Comparison of ENCODE assay signal across 1 cellular context in the genomic region with DNA sequence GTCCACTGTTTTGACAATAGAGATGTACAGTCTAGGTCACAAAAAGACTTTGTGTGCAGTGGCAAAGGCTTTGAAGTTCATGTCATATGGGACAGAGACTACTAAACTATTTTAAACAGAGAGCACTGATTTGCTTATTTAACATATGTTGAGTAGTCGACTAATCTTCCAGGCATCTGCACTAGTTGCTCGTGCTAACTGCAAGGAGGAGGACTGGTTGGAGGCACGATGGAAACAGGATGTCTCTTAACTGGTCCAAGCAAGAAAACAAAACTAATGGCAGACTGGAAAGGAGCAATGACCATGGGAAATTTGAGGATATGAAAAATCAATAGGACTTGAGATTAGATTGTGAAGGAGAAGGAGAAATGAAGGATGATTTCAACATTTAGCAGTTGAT.
TF ChIP-seq lines count a peak whose summit lies in the region.

No MANE protein-coding gene starts in this region.

TF ChIP-seq in SK-N-SH, 30 proteins besides CTCF, POLR2A, EP300 and RAD21:
- TF ChIP-seq YY1 (IDR thresholded peaks at IDR 0.05; ENCODE audit: low read depth) (no peak), POLR2AphosphoS5 (IDR thresholded peaks at IDR 0.05; ENCODE audit: low read depth, low read length) (no peak), NFIC (IDR thresholded peaks at IDR 0.05; ENCODE audit: borderline replicate concordance) (no peak), NRF1 (IDR thresholded peaks at IDR 0.05; ENCODE audit: low read depth, low read length) (no peak), TAF1 (IDR thresholded peaks at IDR 0.05; ENCODE audit: borderline replicate concordance, low read depth, low read length) (no peak)
